Comparison of ENCODE assay signal across 2 cellular contexts in genomic region chr11:80451105-80451504, GRCh38.
A peak's percentile ranks its signal among the peaks of the same experiment; 100 is the strongest.
TF ChIP-seq lines count a peak whose summit lies in the region.

No MANE protein-coding gene starts in this region.

TF ChIP-seq in GM12878, 131 proteins besides CTCF, POLR2A, EP300 and RAD21 (continued from another document):
- TF ChIP-seq PBX3 (IDR thresholded peaks at IDR 0.05; ENCODE audit: insufficient replicate concordance, low read depth, low read length): peak; percentile 13
- no peak for TF ChIP-seq CBX3 (IDR thresholded peaks at IDR 0.05; ENCODE audit: borderline replicate concordance, low read depth)
- TF ChIP-seq ZNF217 (IDR thresholded peaks at IDR 0.05): no peak
- no peak for TF ChIP-seq BACH1 (IDR thresholded peaks at IDR 0.05; ENCODE audit: borderline replicate concordance)
- TF ChIP-seq E2F8 (IDR thresholded peaks at IDR 0.05; ENCODE audit: low read depth, partially characterized antibody): no peak
- no peak for TF ChIP-seq RUNX3 (IDR thresholded peaks at IDR 0.05; ENCODE audit: low read length)
- TF ChIP-seq BCLAF1 (IDR thresholded peaks at IDR 0.05): no peak
- no peak for TF ChIP-seq STAT3 (IDR thresholded peaks at IDR 0.05; ENCODE audit: low read depth, low read length)
- no peak for TF ChIP-seq CHD1 (IDR thresholded peaks at IDR 0.05; ENCODE audit: low read depth, low read length)
- no peak for TF ChIP-seq PAX8 (IDR thresholded peaks at IDR 0.05)
- no peak for TF ChIP-seq SMAD1 (IDR thresholded peaks at IDR 0.05; ENCODE audit: low read depth, partially characterized antibody)
- TF ChIP-seq HSF1 (IDR thresholded peaks at IDR 0.05; ENCODE audit: low read depth, low read length): no peak
- TF ChIP-seq E4F1 (IDR thresholded peaks at IDR 0.05; ENCODE audit: borderline replicate concordance, partially characterized antibody): no peak
- peak; percentile 70; the same call in 1 of the 2 replicates for TF ChIP-seq SPI1 (IDR thresholded peaks at IDR 0.05; ENCODE audit: borderline replicate concordance, insufficient read depth, low read depth, low read length)
- TF ChIP-seq MEF2B (IDR thresholded peaks at IDR 0.05; ENCODE audit: partially characterized antibody, poor library complexity, severe bottlenecking): peak; percentile 38
- TF ChIP-seq SMARCA5 (IDR thresholded peaks at IDR 0.05): no peak
- TF ChIP-seq WRNIP1 (IDR thresholded peaks at IDR 0.05; ENCODE audit: borderline replicate concordance, low read depth, low read length): no peak
- TF ChIP-seq MYB (IDR thresholded peaks at IDR 0.05; ENCODE audit: borderline replicate concordance, low read depth, low read length): no peak

TF ChIP-seq in WTC11, 78 proteins besides CTCF, POLR2A, EP300 and RAD21 (continued from another document):
- TF ChIP-seq ZNF532 (CRISPR knock-in tag; IDR thresholded peaks at IDR 0.05; ENCODE audit: borderline replicate concordance) (no peak), MAX (CRISPR knock-in tag; IDR thresholded peaks at IDR 0.05) (no peak), CREM (CRISPR knock-in tag; IDR thresholded peaks at IDR 0.05) (no peak), ZNF396 (CRISPR knock-in tag; IDR thresholded peaks at IDR 0.05; ENCODE audit: borderline replicate concordance) (no peak), FOXP4 (CRISPR knock-in tag; IDR thresholded peaks at IDR 0.05) (no peak), RELA (CRISPR knock-in tag; IDR thresholded peaks at IDR 0.05; ENCODE audit: borderline replicate concordance) (no peak), PRDM15 (CRISPR knock-in tag; IDR thresholded peaks at IDR 0.05) (no peak)
